28 cellular contexts compared by ENCODE assay signal in genomic region chr13:80977168-80977567, GRCh38.
"Had no signal": no experiment of that assay in that cellular context is flagged by ENCODE, and none has a peak within 500 bp of the region (broad histone marks: within the 10 kb centered on the region; RNA-seq: fewer than 3 reads in every experiment).

No MANE protein-coding gene starts in this region.

- H3K36me3 ChIP-seq: ovary, right lobe of liver, sigmoid colon, suprapubic skin, tibial artery, transverse colon, upper lobe of right lung, uterus had no signal

- H3K79me2 ChIP-seq: parathyroid adenoma had no signal

- H3K4me1 Mint-ChIP-seq: naive thymus-derived CD4-positive, alpha-beta T cell; natural killer cell; nephron; stimulated activated memory B cell treated with anti-CD40 and anti-IgM and Interleukin-4, amounts not matched to agents 10 μg/mL and 1 μg/mL and 100 μg/mL, for 72 hours; stimulated activated naive CD8-positive, alpha-beta T cell treated with anti-CD3 and anti-CD28 coated beads, Interleukin-15, amount 100 ng/mL, for 72 hours had no signal

- H3K9me3 Mint-ChIP-seq: type B pancreatic cell had no signal

- H2AFZ ChIP-seq: parathyroid adenoma had no signal

- H3K4me3 Mint-ChIP-seq: naive thymus-derived CD4-positive, alpha-beta T cell; natural killer cell; nephron; stimulated activated memory B cell treated with anti-CD40 and anti-IgM and Interleukin-4, amounts not matched to agents 10 μg/mL and 1 μg/mL and 100 μg/mL, for 72 hours; stimulated activated naive CD8-positive, alpha-beta T cell treated with anti-CD3 and anti-CD28 coated beads, Interleukin-15, amount 100 ng/mL, for 72 hours; type B pancreatic cell had no signal

- H3K27ac Mint-ChIP-seq: naive thymus-derived CD4-positive, alpha-beta T cell; natural killer cell; nephron; stimulated activated memory B cell treated with anti-CD40 and anti-IgM and Interleukin-4, amounts not matched to agents 10 μg/mL and 1 μg/mL and 100 μg/mL, for 72 hours; stimulated activated naive CD8-positive, alpha-beta T cell treated with anti-CD3 and anti-CD28 coated beads, Interleukin-15, amount 100 ng/mL, for 72 hours; type B pancreatic cell had no signal

- DNase-seq: naive thymus-derived CD4-positive, alpha-beta T cell; natural killer cell; occipital lobe; ovary; psoas muscle; right cardiac atrium; right lobe of liver; sigmoid colon; small intestine; stimulated activated CD4-positive, alpha-beta T cell treated with anti-CD3 and anti-CD28 coated beads, Interleukin-15, amount 100 ng/mL, for 24 hours; stimulated activated CD4-positive, alpha-beta T cell treated with anti-CD3 and anti-CD28 coated beads, Interleukin-4, amount 100 ng/mL, for 1 hour; stimulated activated CD4-positive, alpha-beta T cell treated with anti-CD3 and anti-CD28 coated beads, Interleukin-4, amount 100 ng/mL, for 4 hours; stimulated activated CD8-positive, alpha-beta memory T cell treated with anti-CD3 and anti-CD28 coated beads, Interleukin-4, amount 100 ng/mL, for 48 hours; stimulated activated naive CD4-positive, alpha-beta T cell; stimulated activated naive CD8-positive, alpha-beta T cell treated with anti-CD3 and anti-CD28 coated beads, Interleukin-15, amount 100 ng/mL, for 72 hours; stimulated activated naive CD8-positive, alpha-beta T cell treated with anti-CD3 and anti-CD28 coated beads, Interleukin-15, Interleukin-2, amounts not matched to agents 100 U/mL and 50 U/mL, for 24 hours; substantia nigra; testis; tibial artery; transverse colon; upper lobe of right lung; uterus had no signal

- H3K27me3 Mint-ChIP-seq: naive thymus-derived CD4-positive, alpha-beta T cell; progenitor cell of endocrine pancreas; stimulated activated memory B cell treated with anti-CD40 and anti-IgM and Interleukin-4, amounts not matched to agents 10 μg/mL and 1 μg/mL and 100 μg/mL, for 72 hours; stimulated activated naive CD8-positive, alpha-beta T cell treated with anti-CD3 and anti-CD28 coated beads, Interleukin-15, amount 100 ng/mL, for 72 hours; type B pancreatic cell had no signal

- H3K36me3 Mint-ChIP-seq: naive thymus-derived CD4-positive, alpha-beta T cell; natural killer cell; stimulated activated memory B cell treated with anti-CD40 and anti-IgM and Interleukin-4, amounts not matched to agents 10 μg/mL and 1 μg/mL and 100 μg/mL, for 72 hours; type B pancreatic cell had no signal

- H3K27ac ChIP-seq: ovary, parathyroid adenoma, psoas muscle, right lobe of liver, sigmoid colon, suprapubic skin, testis, tibial artery, transverse colon, upper lobe of right lung, uterus had no signal

- ATAC-seq: naive thymus-derived CD4-positive, alpha-beta T cell; natural killer cell; psoas muscle; right cardiac atrium; stimulated activated memory B cell treated with anti-CD40 and anti-IgM and Interleukin-4, amounts not matched to agents 10 μg/mL and 1 μg/mL and 100 μg/mL, for 72 hours; stimulated activated naive CD8-positive, alpha-beta T cell treated with anti-CD3 and anti-CD28 coated beads, Interleukin-15, amount 100 ng/mL, for 72 hours; stimulated activated naive CD8-positive, alpha-beta T cell treated with anti-CD3 and anti-CD28 coated beads, Interleukin-15, Interleukin-2, amounts not matched to agents 100 U/mL and 50 U/mL, for 24 hours; upper lobe of right lung had no signal

- H3K4me3 ChIP-seq: ovary, psoas muscle, right lobe of liver, sigmoid colon, suprapubic skin, testis, tibial artery, transverse colon, upper lobe of right lung, uterus had no signal

- H3K9me3 ChIP-seq: ovary, psoas muscle, right lobe of liver, sigmoid colon, suprapubic skin, testis, tibial artery, transverse colon, upper lobe of right lung, uterus had no signal

- H3K27me3 ChIP-seq: ovary, right lobe of liver, sigmoid colon, suprapubic skin, testis, tibial artery, transverse colon, upper lobe of right lung, uterus had no signal

- H3K4me1 ChIP-seq: parathyroid adenoma, psoas muscle, right lobe of liver, sigmoid colon, suprapubic skin, testis, tibial artery, transverse colon, uterus had no signal

- H3K9ac ChIP-seq: parathyroid adenoma had no signal
